Comparison of ENCODE assay signal across 28 cellular contexts in the genomic region with DNA sequence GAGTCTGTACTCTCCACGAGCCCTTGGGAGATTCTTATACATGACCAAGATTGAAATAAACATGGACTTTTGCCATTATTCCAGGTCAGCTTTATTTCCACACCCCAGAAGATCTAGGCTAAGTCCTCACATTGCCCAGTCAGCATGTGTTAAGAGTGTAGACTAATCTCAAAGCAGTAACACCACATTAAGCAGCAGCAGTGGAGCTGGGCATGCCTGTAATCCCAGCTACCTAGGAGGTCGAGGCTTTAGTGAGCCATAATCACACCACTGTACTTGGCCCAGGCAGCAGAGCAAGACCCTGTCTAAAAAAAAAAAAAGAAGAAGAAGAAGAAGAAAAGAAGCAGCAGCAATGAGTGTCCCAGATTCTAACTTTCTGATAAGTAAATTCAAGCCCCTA.
"Had no signal": no experiment of that assay in that cellular context is flagged by ENCODE, and none has a peak within 500 bp of the region (broad histone marks: within the 10 kb centered on the region; RNA-seq: fewer than 3 reads in every experiment).

No MANE protein-coding gene starts in this region.

- H3K4me1 ChIP-seq: esophagus squamous epithelium, gastrocnemius medialis, heart right ventricle, left lung, lower lobe of right lung had no signal

- H3K4me3 ChIP-seq: coronary artery, dorsolateral prefrontal cortex, esophagus squamous epithelium, gastrocnemius medialis, heart right ventricle, left lung, lower lobe of right lung, mucosa of descending colon had no signal

- H3K27ac Mint-ChIP-seq: mesothelial cell of epicardium; naive thymus-derived CD4-positive, alpha-beta T cell had no signal

- H3K9me3 ChIP-seq: esophagus squamous epithelium, gastrocnemius medialis, heart right ventricle, left lung, lower lobe of right lung, mucosa of descending colon had no signal

- H3K4me1 Mint-ChIP-seq: naive thymus-derived CD4-positive, alpha-beta T cell had no signal

- H3K27ac ChIP-seq: coronary artery, dorsolateral prefrontal cortex, epithelial cell of prostate, esophagus squamous epithelium, gastrocnemius medialis, heart right ventricle, left lung, lower lobe of right lung had no signal

- ATAC-seq: esophagus mucosa; gastrocnemius medialis; heart right ventricle; left cardiac atrium; left lung; left ventricle myocardium superior; lower lobe of right lung; mucosa of descending colon; naive thymus-derived CD4-positive, alpha-beta T cell had no signal

- DNase-seq: dermis blood vessel endothelial cell; dorsolateral prefrontal cortex; effector CD4-positive, alpha-beta T cell; effector memory CD4-positive, alpha-beta T cell; erythroblast; esophagus squamous epithelium; foreskin fibroblast; foreskin melanocyte; gastrocnemius medialis; glutamatergic neuron; head of caudate nucleus; heart right ventricle; hippocampal formation; left cardiac atrium; left lung; left ventricle myocardium superior; lower lobe of right lung; mesenchymal stem cell; mucosa of descending colon; naive thymus-derived CD4-positive, alpha-beta T cell had no signal

- H3K27me3 ChIP-seq: dorsolateral prefrontal cortex, esophagus squamous epithelium, gastrocnemius medialis, heart right ventricle, left lung had no signal

- H3K4me3 Mint-ChIP-seq: mesothelial cell of epicardium; naive thymus-derived CD4-positive, alpha-beta T cell had no signal

- H3K36me3 ChIP-seq: esophagus squamous epithelium, gastrocnemius medialis, heart right ventricle, left lung, lower lobe of right lung had no signal

- FAIRE-seq: colon, endometrium, islet of Langerhans, keratinocyte had no signal

- H3K36me3 Mint-ChIP-seq: mesothelial cell of epicardium had no signal
